8 cellular contexts compared by ENCODE assay signal in the genomic region with DNA sequence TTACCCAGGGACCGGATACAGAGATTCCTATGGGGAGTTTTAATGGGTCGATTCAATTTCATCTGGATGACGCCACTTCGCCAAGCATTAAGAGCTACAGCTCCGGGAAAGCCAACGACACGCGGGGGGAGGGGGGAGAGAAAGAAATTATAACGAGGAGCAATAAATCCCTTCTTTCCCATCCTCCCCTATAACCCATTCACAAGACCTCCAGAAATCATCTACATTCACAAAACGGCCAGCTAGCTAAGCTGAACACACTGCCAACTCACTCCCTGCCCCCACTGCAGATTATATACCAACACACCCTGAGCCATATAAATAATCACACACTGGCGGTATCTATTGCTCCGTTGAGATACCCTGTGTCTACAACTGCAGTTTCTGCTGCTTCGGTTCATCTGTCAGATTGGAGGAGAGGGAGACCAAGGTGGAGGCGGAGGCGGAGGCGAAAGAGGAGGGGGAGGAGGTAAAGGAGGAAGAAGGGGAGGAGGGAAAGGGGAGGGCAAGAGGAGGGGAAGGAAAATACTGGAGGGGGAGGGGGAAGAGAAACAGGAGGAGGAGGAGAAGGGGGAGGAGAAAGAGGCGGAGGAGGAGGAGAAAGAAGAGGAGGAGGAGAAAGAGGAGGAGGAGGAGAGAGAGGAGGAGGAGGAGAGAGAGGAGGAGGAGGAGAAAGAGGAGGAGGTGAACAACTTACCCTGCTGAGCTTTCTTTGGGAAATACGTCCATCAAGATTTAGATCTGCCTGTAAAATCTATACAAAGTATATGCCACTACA.
A peak's percentile ranks its signal among the peaks of the same experiment; 100 is the strongest.
DNase-seq lines count a peak whose midpoint lies in the region; ATAC-seq, FAIRE-seq and TF ChIP-seq lines count a peak whose summit lies in the region.

No MANE protein-coding gene starts in this region.

- no peak for TF ChIP-seq CTCF in AG04449 (IDR thresholded peaks at IDR 0.05; ENCODE audit: insufficient read depth, low read length, missing control alignments)
- TF ChIP-seq CTCF in Peyer's patch (IDR thresholded peaks at IDR 0.05): no peak
- TF ChIP-seq CTCF in brain microvascular endothelial cell (IDR thresholded peaks at IDR 0.05; ENCODE audit: low read depth, low read length, missing control alignments): no peak

- TF ChIP-seq POLR2A in H54 (IDR thresholded peaks at IDR 0.05; ENCODE audit: low read depth, low read length) (no peak), Peyer's patch (IDR thresholded peaks at IDR 0.05) (peak in 1 of 2 donors; percentile 27)

- in situ Hi-C loops in brain microvascular endothelial cell (cut with HindIII; ENCODE audit: low pct_ligation_motif_present, low sequenced_read_pairs): no loop called here

- H3K9me3 ChIP-seq in Peyer's patch: no peaks in the 10 kb centered on the region
- H3K9me3 ChIP-seq in iPS-18a (ENCODE audit: control insufficient read depth, low read depth, low read length): peaks cover 11% of the 10 kb centered on the region

- CTCF ChIA-PET in AG04449 (lab: Yijun Ruan, JAX): no interaction called here

- DNase-seq in AG04449 (ENCODE audit: low read depth, low spot score) (peak; percentile 21), H54 (ENCODE audit: insufficient read length, low spot score) (peak; percentile 25), Peyer's patch (peak; percentile 17 to 68 (median 60)), brain microvascular endothelial cell (peak; percentile 63), skeletal muscle cell (ENCODE audit: low read depth) (peak; percentile 49), 8988T (no peak)

- FAIRE-seq in H54 (lab: Jason Lieb, UNC): peak; percentile 81

- POLR2A ChIA-PET in AG04449 (lab: Yijun Ruan, JAX): no interaction called here

- H3K27me3 ChIP-seq in Peyer's patch: no peaks in the 10 kb centered on the region
- no peaks in the 10 kb centered on the region for H3K27me3 ChIP-seq in brain microvascular endothelial cell (replicated peaks)
- no peaks in the 10 kb centered on the region for H3K27me3 ChIP-seq in iPS-18a (ENCODE audit: control insufficient read depth, insufficient read depth, low read length)

- H3K36me3 ChIP-seq in Peyer's patch (no peaks in the 10 kb centered on the region), brain microvascular endothelial cell (replicated peaks) (no peaks in the 10 kb centered on the region), iPS-18a (ENCODE audit: control insufficient read depth, low read depth, low read length) (no peaks in the 10 kb centered on the region)

- no peak for ATAC-seq in GM21717 (IDR thresholded peaks at IDR 0.05; ENCODE audit: unreplicated experiment)

- H3K4me3 ChIP-seq in AG04449 (ENCODE audit: low read depth, low read length) (peak overlapping the region; percentile 58), Peyer's patch (peak overlapping the region in 3 of 4 donors; percentile 12 to 55 (median 42)), brain microvascular endothelial cell (ENCODE audit: low read depth, low read length) (peak overlapping the region; percentile 55), iPS-18a (ENCODE audit: low read length) (peak overlapping the region; percentile 77), skeletal muscle cell (ENCODE audit: low read depth, low read length) (peak overlapping the region; percentile 57)

- H3K9ac ChIP-seq in iPS-18a (ENCODE audit: low read length): peak overlapping the region; percentile 34

- H3K4me1 ChIP-seq in Peyer's patch: no peaks in the 10 kb centered on the region
- peaks cover 23% of the 10 kb centered on the region for H3K4me1 ChIP-seq in iPS-18a (ENCODE audit: control insufficient read depth, low read depth, low read length)

- H3K27ac ChIP-seq in Peyer's patch (peak overlapping the region in 3 of 4 donors; percentile 40 to 79 (median 54)), brain microvascular endothelial cell (peak overlapping the region; percentile 13), iPS-18a (ENCODE audit: low read length) (no peak overlapping the region)
